ENCODE assay signal across 10 cellular contexts in the genomic region with DNA sequence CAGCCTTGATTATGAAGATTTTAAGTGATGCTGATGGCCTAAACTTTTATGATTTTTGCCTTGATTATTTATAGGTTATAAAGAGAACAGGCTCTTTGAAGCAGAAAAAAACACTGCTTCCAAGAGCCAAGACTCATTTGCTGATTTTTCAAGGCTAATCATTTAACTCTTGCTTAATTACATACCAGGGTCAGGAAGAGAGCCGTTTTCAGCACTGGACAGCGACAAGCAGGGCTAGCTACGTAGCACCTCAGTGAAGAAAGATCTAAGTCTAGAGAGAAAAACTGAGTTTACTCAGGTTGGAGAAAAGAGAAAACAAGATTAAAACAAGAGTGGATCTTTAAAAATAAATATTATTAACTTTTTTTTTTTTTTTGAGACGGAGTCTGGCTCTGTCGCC.
DNase-seq lines count a peak whose midpoint lies in the region; ATAC-seq and TF ChIP-seq lines count a peak whose summit lies in the region.
"Had no signal": no experiment of that assay in that cellular context is flagged by ENCODE, and none has a peak within 500 bp of the region (broad histone marks: within the 10 kb centered on the region; RNA-seq: fewer than 3 reads in every experiment).

No MANE protein-coding gene starts in this region.

- H3K36me3 ChIP-seq in liver (ENCODE audit: control insufficient read depth in 4 of 4, insufficient read depth in 3 of 4, low read depth in 1 of 4, low read length in 3 of 4) = no peaks in the 10 kb centered on the region

- no peaks in the 10 kb centered on the region for H3K4me1 Mint-ChIP-seq in stimulated activated naive B cell treated with anti-CD40 and anti-IgM and Interleukin-4, amounts not matched to agents 10 μg/mL and 1 μg/mL and 100 μg/mL, for 72 hours

- H3K4me3 ChIP-seq in astrocyte of the spinal cord (ENCODE audit: low read depth, low read length) (no peak overlapping the region), liver (ENCODE audit: low read depth in 1 of 3, low read length in 3 of 3) (no peak overlapping the region)
- H3K4me3 ChIP-seq: smooth muscle cell had no signal

- H3K27ac ChIP-seq in liver (ENCODE audit: low read depth in 1 of 2, low read length in 2 of 2) = no peak overlapping the region

- H3K27me3 Mint-ChIP-seq in stimulated activated naive B cell treated with anti-CD40 and anti-IgM and Interleukin-4, amounts not matched to agents 10 μg/mL and 1 μg/mL and 100 μg/mL, for 72 hours = peaks cover 0 to 4% of the 10 kb centered on the region in 2 donors

- no peak for TF ChIP-seq RAD21 in liver (IDR thresholded peaks at IDR 0.05)

- no peaks in the 10 kb centered on the region for H3K4me1 ChIP-seq in liver (ENCODE audit: control insufficient read depth in 4 of 4, insufficient read depth in 4 of 4, low read length in 3 of 4)

- ATAC-seq in stimulated activated naive B cell treated with anti-CD40 and anti-IgM and Interleukin-4, amounts not matched to agents 10 μg/mL and 1 μg/mL and 100 μg/mL, for 72 hours (replicated peaks) = no peak
- no peak for ATAC-seq in GM21447 (IDR thresholded peaks at IDR 0.05; ENCODE audit: unreplicated experiment)
- ATAC-seq: activated T-cell treated with anti-CD3 and anti-CD28 coated beads, Interleukin-2, amount 50 U/mL, for 72 hours had no signal

- H3K36me3 Mint-ChIP-seq in stimulated activated naive B cell treated with anti-CD40 and anti-IgM and Interleukin-4, amounts not matched to agents 10 μg/mL and 1 μg/mL and 100 μg/mL, for 72 hours = no peaks in the 10 kb centered on the region

- no peaks in the 10 kb centered on the region for H3K27me3 ChIP-seq in liver (ENCODE audit: control insufficient read depth in 4 of 4, insufficient read depth in 4 of 4, low read length in 3 of 4)

- H3K9me3 ChIP-seq in liver (ENCODE audit: control insufficient read depth in 4 of 4, low read length in 3 of 4) = no peaks in the 10 kb centered on the region

- WGBS in liver = 35% methylated on average over 5 of the region's 5 CpGs

- no peak overlapping the region for H3K4me3 Mint-ChIP-seq in stimulated activated naive B cell treated with anti-CD40 and anti-IgM and Interleukin-4, amounts not matched to agents 10 μg/mL and 1 μg/mL and 100 μg/mL, for 72 hours
- H3K4me3 Mint-ChIP-seq: activated T-cell treated with anti-CD3 and anti-CD28 coated beads, Interleukin-2, amount 50 U/mL, for 72 hours had no signal

- in situ Hi-C loops in astrocyte of the spinal cord (cut with HindIII; ENCODE audit: low sequenced_read_pairs) = no loop called here

- TF ChIP-seq CTCF in astrocyte of the spinal cord (IDR thresholded peaks at IDR 0.05; ENCODE audit: low read depth, low read length) (no peak), liver (IDR thresholded peaks at IDR 0.05; ENCODE audit: low read depth, low read length, missing input control) (no peak)

- H3K9ac ChIP-seq in liver (ENCODE audit: low read depth in 1 of 2, low read length in 2 of 2) = no peak overlapping the region

- H3K9me3 Mint-ChIP-seq in stimulated activated naive B cell treated with anti-CD40 and anti-IgM and Interleukin-4, amounts not matched to agents 10 μg/mL and 1 μg/mL and 100 μg/mL, for 72 hours = peaks cover 2 to 3% of the 10 kb centered on the region in 2 donors

- DNase-seq in GDM1 (lab: John Stamatoyannopoulos, UW) (peak; percentile 15), LHCN-M2 (ENCODE audit: low read depth) (peak; percentile 8), astrocyte of the spinal cord (ENCODE audit: low read depth, low spot score) (peak; percentile 49), NCI-H128 (lab: John Stamatoyannopoulos, UW; ENCODE audit: unreplicated experiment) (no peak), GM03348 (ENCODE audit: low spot score) (no peak)
- no peak for DNase-seq in stimulated activated naive B cell treated with anti-CD40 and anti-IgM and Interleukin-4, amounts not matched to agents 10 μg/mL and 1 μg/mL and 100 μg/mL, for 72 hours

- no peak overlapping the region for H3K27ac Mint-ChIP-seq in stimulated activated naive B cell treated with anti-CD40 and anti-IgM and Interleukin-4, amounts not matched to agents 10 μg/mL and 1 μg/mL and 100 μg/mL, for 72 hours
- H3K27ac Mint-ChIP-seq: activated T-cell treated with anti-CD3 and anti-CD28 coated beads, Interleukin-2, amount 50 U/mL, for 72 hours had no signal

TF ChIP-seq in liver, 16 proteins besides CTCF, POLR2A, EP300 and RAD21:
- TF ChIP-seq YY1 (IDR thresholded peaks at IDR 0.05) (no peak), REST (IDR thresholded peaks at IDR 0.05) (peak; percentile 99)
TF ChIP-seq in liver: peak in this region for 1.

Comparison
In these comparisons a context has a peak if more than half of its experiments do, and no peak if none do; other contexts are left out.
1. DNase-seq: peak in GDM1 (single experiment), LHCN-M2 (single experiment) and astrocyte of the spinal cord (single experiment); none in stimulated activated naive B cell treated with anti-CD40 and anti-IgM and Interleukin-4, amounts not matched to agents 10 μg/mL and 1 μg/mL and 100 μg/mL, for 72 hours (single experiment), NCI-H128 (single experiment) and GM03348 (single experiment).